Comparison of ENCODE assay signal across 14 cellular contexts in genomic region chr12:68971404-68971803, GRCh38. TPM values are rescaled to one million over a fixed set of nuclear protein-coding genes. Genes with fewer than 3 reads are reported as not detected.
DNase-seq lines count a peak whose midpoint lies in the region; TF ChIP-seq lines count a peak whose summit lies in the region.
"Had no signal": no experiment of that assay in that cellular context is flagged by ENCODE, and none has a peak within 500 bp of the region (broad histone marks: within the 10 kb centered on the region; RNA-seq: fewer than 3 reads in every experiment).

No MANE protein-coding gene starts in this region.

- peak; percentile 75 for DNase-seq in EH (ENCODE audit: low read depth)
- peak; percentile 70 for DNase-seq in M059J (ENCODE audit: low read depth)
- no peak for DNase-seq in esophagus squamous epithelium (lab: John Stamatoyannopoulos, UW)
- peak; percentile 39 for DNase-seq in skeletal muscle cell (ENCODE audit: low read depth)
- no peak for DNase-seq in dedifferentiated amniotic fluid mesenchymal stem cell (ENCODE audit: extremely low spot score)
- DNase-seq in NCI-H526 (lab: John Stamatoyannopoulos, UW) = no peak
- no peak for DNase-seq in colonic mucosa
- DNase-seq: activated CD4-positive, alpha-beta memory T cell treated with anti-CD3 and anti-CD28 coated beads for 36 hours; activated naive CD4-positive, alpha-beta T cell; DMS79; NCI-H146; NK-92 treated with Interleukin-12 subunit alpha and Interleukin-12 subunit beta, amount 100 ng/mL, for 24 hours; right lobe of liver; T-helper 1 cell had no signal

- no peaks in the 10 kb centered on the region for H3K36me3 ChIP-seq in esophagus squamous epithelium
- H3K36me3 ChIP-seq in colonic mucosa = no peaks in the 10 kb centered on the region
- H3K36me3 ChIP-seq: right lobe of liver had no signal

- H3K27me3 ChIP-seq in esophagus squamous epithelium (no peaks in the 10 kb centered on the region), colonic mucosa (no peaks in the 10 kb centered on the region)
- H3K27me3 ChIP-seq: right lobe of liver had no signal

- H3K4me1 ChIP-seq in esophagus squamous epithelium = peaks cover 0 to 15% (median 0%) of the 10 kb centered on the region in 3 donors
- H3K4me1 ChIP-seq in colonic mucosa = no peaks in the 10 kb centered on the region

- 32 to 54% methylated on average over 8 of the region's 8 CpGs for WGBS in esophagus squamous epithelium, 2 donors

- no peaks in the 10 kb centered on the region for H3K9me3 ChIP-seq in esophagus squamous epithelium
- no peaks in the 10 kb centered on the region for H3K9me3 ChIP-seq in colonic mucosa
- H3K9me3 ChIP-seq: right lobe of liver had no signal

- intact Hi-C loops in esophagus squamous epithelium (cut with DNase I) (no loop called here), colonic mucosa (cut with DNase I) (no loop called here)

- TF ChIP-seq CTCF in esophagus squamous epithelium (IDR thresholded peaks at IDR 0.05) (no peak), colonic mucosa (IDR thresholded peaks at IDR 0.05) (no peak)

- H3K27ac ChIP-seq in esophagus squamous epithelium = peak overlapping the region; percentile 24 to 68 (median 46)
- H3K27ac ChIP-seq in colonic mucosa = no peak overlapping the region

- TF ChIP-seq POLR2A in esophagus squamous epithelium (IDR thresholded peaks at IDR 0.05) = no peak

- no peak overlapping the region for H3K9ac ChIP-seq in colonic mucosa (ENCODE audit: low read depth in 2 of 2, low read length in 2 of 2)

- H3K4me3 ChIP-seq in esophagus squamous epithelium (no peak overlapping the region), skeletal muscle cell (ENCODE audit: low read depth, low read length) (no peak overlapping the region), colonic mucosa (no peak overlapping the region)
- H3K4me3 ChIP-seq: right lobe of liver had no signal

RNA-seq across cellular contexts. Expression of gene CPM, which starts 38.4 kb away (rescaled TPM):
- 20.4 and 26.0 TPM in 2 replicates for total RNA-seq in M059J (2014; rRNA removed; shearing (Covaris generic))
- total RNA-seq in esophagus squamous epithelium (10 to 100 TPM; 10.9 to 35.5 (median 20.6) TPM), colonic mucosa (10 to 100 TPM; 30.0 to 40.3 TPM)

Comparison
In these comparisons a context has a peak if more than half of its experiments do, and no peak if none do; other contexts are left out.
1. DNase-seq: peak in EH (single experiment), M059J (single experiment) and skeletal muscle cell (single experiment); none in esophagus squamous epithelium (single experiment), dedifferentiated amniotic fluid mesenchymal stem cell (single experiment), NCI-H526 (0 of 2) and colonic mucosa (single experiment).